Comparison of ENCODE assay signal across 10 cellular contexts in the genomic region with DNA sequence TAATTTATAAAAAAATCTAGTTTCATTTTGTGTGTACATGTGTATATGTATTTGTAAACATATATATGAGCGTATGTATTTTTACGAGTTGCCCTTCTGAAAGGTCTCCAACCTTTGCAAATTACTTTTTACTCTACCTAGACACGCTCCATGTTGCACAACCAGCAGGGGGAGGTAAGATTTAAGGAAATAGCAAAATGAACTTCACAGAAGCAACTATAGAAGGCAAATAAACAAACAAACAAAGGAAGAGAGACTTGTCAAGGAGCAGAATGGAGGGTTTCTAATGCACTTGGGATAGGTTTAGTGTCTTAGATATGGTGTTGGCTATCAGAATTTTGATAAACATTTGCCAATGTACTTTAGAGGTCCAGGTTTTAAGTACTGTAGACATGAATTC.
DNase-seq lines count a peak whose midpoint lies in the region; ATAC-seq and TF ChIP-seq lines count a peak whose summit lies in the region.
"Had no signal": no experiment of that assay in that cellular context is flagged by ENCODE, and none has a peak within 500 bp of the region (broad histone marks: within the 10 kb centered on the region; RNA-seq: fewer than 3 reads in every experiment).

No MANE protein-coding gene starts in this region.

- no peaks in the 10 kb centered on the region for H4K20me1 ChIP-seq in neural cell (ENCODE audit: insufficient read depth)

- DNase-seq in GM06990 (ENCODE audit: extremely low read depth, insufficient read length) (no peak), body of pancreas (no peak), posterior vena cava (ENCODE audit: low spot score) (no peak), T1000 (lab: John Stamatoyannopoulos, UW) (no peak)
- DNase-seq: H7; stimulated activated naive B cell treated with anti-CD40 and anti-IgM and Interleukin-4, amounts not matched to agents 10 μg/mL and 1 μg/mL and 100 μg/mL, for 72 hours had no signal

- H3K27me3 ChIP-seq in GM06990 (replicated peaks; ENCODE audit: control insufficient read depth, insufficient read depth, low read length): no peaks in the 10 kb centered on the region
- H3K27me3 ChIP-seq in body of pancreas: no peaks in the 10 kb centered on the region
- no peaks in the 10 kb centered on the region for H3K27me3 ChIP-seq in neural cell (ENCODE audit: insufficient read depth, low read depth, low read length)

- no peaks in the 10 kb centered on the region for H3K36me3 ChIP-seq in GM06990 (ENCODE audit: control insufficient read depth, insufficient read depth, low read length)
- H3K36me3 ChIP-seq in body of pancreas (replicated peaks in 1 of 2; ENCODE audit: insufficient read depth in 1 of 2, low read depth in 2 of 2): no peaks in the 10 kb centered on the region
- H3K36me3 ChIP-seq in neural cell (ENCODE audit: insufficient read depth, low read length): no peaks in the 10 kb centered on the region

- TF ChIP-seq EP300 in neural cell (conservative IDR thresholded peaks at IDR 0.05; ENCODE audit: poor library complexity, severe bottlenecking): no peak

- TF ChIP-seq POLR2A in body of pancreas (IDR thresholded peaks at IDR 0.05): no peak

- WGBS in body of pancreas, 2 donors: 17 to 22% methylated on average over 3 of the region's 3 CpGs

- H3K4me1 ChIP-seq in body of pancreas: no peaks in the 10 kb centered on the region

- TF ChIP-seq CTCF in GM06990 (IDR thresholded peaks at IDR 0.05; ENCODE audit: insufficient read depth, low read length, poor library complexity, severe bottlenecking) (peak; percentile 55), LNCAP (IDR thresholded peaks at IDR 0.05) (peak; percentile 63), body of pancreas (IDR thresholded peaks at IDR 0.05) (peak in 6 of 7 experiments; percentile 21 to 46 (median 34)), neural cell (IDR thresholded peaks at IDR 0.05; ENCODE audit: poor library complexity, severe bottlenecking) (peak; percentile 50)

- no peak overlapping the region for H3K9ac ChIP-seq in neural cell (ENCODE audit: low read length)

- H3F3A ChIP-seq in neural cell (ENCODE audit: insufficient read depth, low read length, poor library complexity, severe bottlenecking): no peaks in the 10 kb centered on the region

- H3K9me2 ChIP-seq in neural cell (ENCODE audit: insufficient read depth, low read length): no peaks in the 10 kb centered on the region

- no peak overlapping the region for H3K4me3 ChIP-seq in GM06990 (replicated peaks; ENCODE audit: low read depth, low read length)
- no peak overlapping the region for H3K4me3 ChIP-seq in body of pancreas
- no peak overlapping the region for H3K4me3 ChIP-seq in neural cell (ENCODE audit: low read length)

- H3K27ac ChIP-seq in body of pancreas (no peak overlapping the region), neural cell (ENCODE audit: low read length) (no peak overlapping the region)
- H3K27ac ChIP-seq: HL-60 had no signal

- peak; percentile 59 for TF ChIP-seq RAD21 in neural cell (conservative IDR thresholded peaks at IDR 0.05)

- no peak overlapping the region for H2AFZ ChIP-seq in neural cell (ENCODE audit: low read depth, low read length)

- H3K9me3 ChIP-seq in body of pancreas (no peaks in the 10 kb centered on the region), neural cell (ENCODE audit: low read length) (no peaks in the 10 kb centered on the region)

- ATAC-seq in body of pancreas: no peak
- no peak for ATAC-seq in activated CD4-positive, CD25-positive, alpha-beta regulatory T cell treated with anti-CD3 and anti-CD28 coated beads, Interleukin-2, amount 50 U/mL, for 24 hours
- ATAC-seq: stimulated activated naive B cell treated with anti-CD40 and anti-IgM and Interleukin-4, amounts not matched to agents 10 μg/mL and 1 μg/mL and 100 μg/mL, for 72 hours had no signal

- H3K79me2 ChIP-seq in neural cell (replicated peaks; ENCODE audit: insufficient read depth, low read length): no peaks in the 10 kb centered on the region

- H3K4me2 ChIP-seq in neural cell (ENCODE audit: low read length): no peak overlapping the region

- intact Hi-C loops in body of pancreas (cut with DNase I): no loop called here
- intact Hi-C loops in posterior vena cava (cut with DNase I): no loop called here

TF ChIP-seq in neural cell, 6 proteins besides CTCF, POLR2A, EP300 and RAD21:
- TF ChIP-seq POLR2AphosphoS5 (IDR thresholded peaks at IDR 0.05) (no peak), MXI1 (conservative IDR thresholded peaks at IDR 0.05; ENCODE audit: poor library complexity, severe bottlenecking) (no peak), SMC3 (conservative IDR thresholded peaks at IDR 0.05; ENCODE audit: poor library complexity) (peak; percentile 48), TAF1 (IDR thresholded peaks at IDR 0.05; ENCODE audit: low read depth) (no peak)
